8 cellular contexts compared by ENCODE assay signal in the genomic region with DNA sequence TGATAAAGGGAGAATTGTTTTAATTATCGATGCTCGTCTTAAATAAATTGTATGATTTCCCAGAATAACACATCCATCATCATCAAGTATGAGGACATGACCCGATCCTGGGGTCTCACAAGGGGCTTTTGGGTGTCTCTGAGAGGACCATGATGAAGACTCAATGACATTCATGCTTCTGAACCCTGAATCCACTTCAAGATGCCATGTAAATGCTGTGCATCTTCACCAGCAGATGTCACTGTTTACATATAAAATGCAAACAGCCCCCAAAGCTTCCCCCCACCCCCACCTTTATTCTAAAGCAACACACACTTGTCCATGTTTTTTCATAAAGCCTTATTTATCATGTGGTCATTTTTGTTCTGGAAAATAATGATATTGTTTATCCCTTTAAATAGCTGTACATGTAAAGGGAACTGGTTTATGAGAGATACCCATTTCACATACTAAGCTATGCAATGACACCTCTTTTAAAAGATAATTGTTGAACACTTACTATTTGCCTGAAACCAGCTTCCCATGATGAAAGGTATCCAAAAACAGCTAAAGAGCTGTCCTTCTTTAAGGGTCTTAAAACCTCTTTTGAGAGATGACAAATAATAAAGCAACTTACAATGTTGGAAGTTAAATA.
DNase-seq lines count a peak whose midpoint lies in the region; ATAC-seq and TF ChIP-seq lines count a peak whose summit lies in the region.

No MANE protein-coding gene starts in this region.

- H3K36me3 Mint-ChIP-seq in nephron (ENCODE audit: low read depth): no peaks in the 10 kb centered on the region
- no peaks in the 10 kb centered on the region for H3K36me3 Mint-ChIP-seq in T-helper 2 cell treated with Interferon-gamma antibody and Interleukin-4, amounts not matched to agents 5 μg/mL and 100 μg/mL, for 36 hours (ENCODE audit: low read depth)
- no peaks in the 10 kb centered on the region for H3K36me3 Mint-ChIP-seq in activated T-cell treated with anti-CD3 and anti-CD28 coated beads, Interleukin-2, amount 50 U/mL, for 4 hours (ENCODE audit: insufficient read depth)

- peak; percentile 68 to 88 (median 81) for TF ChIP-seq CTCF in nephron (IDR thresholded peaks at IDR 0.05; ENCODE audit: unreplicated experiment in 3 of 3)

- no peak overlapping the region for H3K4me3 Mint-ChIP-seq in nephron
- no peak overlapping the region for H3K4me3 Mint-ChIP-seq in T-helper 2 cell treated with Interferon-gamma antibody and Interleukin-4, amounts not matched to agents 5 μg/mL and 100 μg/mL, for 36 hours
- H3K4me3 Mint-ChIP-seq in activated T-cell treated with anti-CD3 and anti-CD28 coated beads, Interleukin-2, amount 50 U/mL, for 4 hours: no peak overlapping the region

- H3K27me3 Mint-ChIP-seq in nephron (ENCODE audit: low read depth): no peaks in the 10 kb centered on the region
- H3K27me3 Mint-ChIP-seq in T-helper 2 cell treated with Interferon-gamma antibody and Interleukin-4, amounts not matched to agents 5 μg/mL and 100 μg/mL, for 36 hours (ENCODE audit: low read depth): no peaks in the 10 kb centered on the region
- H3K27me3 Mint-ChIP-seq in activated T-cell treated with anti-CD3 and anti-CD28 coated beads, Interleukin-2, amount 50 U/mL, for 4 hours (ENCODE audit: low read depth): peaks cover 3% of the 10 kb centered on the region

- no peaks in the 10 kb centered on the region for H3K9me3 Mint-ChIP-seq in nephron
- no peaks in the 10 kb centered on the region for H3K9me3 Mint-ChIP-seq in T-helper 2 cell treated with Interferon-gamma antibody and Interleukin-4, amounts not matched to agents 5 μg/mL and 100 μg/mL, for 36 hours
- H3K9me3 Mint-ChIP-seq in activated T-cell treated with anti-CD3 and anti-CD28 coated beads, Interleukin-2, amount 50 U/mL, for 4 hours: no peaks in the 10 kb centered on the region

- H3K27ac Mint-ChIP-seq in nephron: peak overlapping the region in 1 of 3 experiments; percentile 28
- no peak overlapping the region for H3K27ac Mint-ChIP-seq in T-helper 2 cell treated with Interferon-gamma antibody and Interleukin-4, amounts not matched to agents 5 μg/mL and 100 μg/mL, for 36 hours

- ATAC-seq in activated T-cell treated with anti-CD3 and anti-CD28 coated beads, Interleukin-2, amount 50 U/mL, for 4 hours: no peak

- no peaks in the 10 kb centered on the region for H3K4me1 Mint-ChIP-seq in nephron
- H3K4me1 Mint-ChIP-seq in T-helper 2 cell treated with Interferon-gamma antibody and Interleukin-4, amounts not matched to agents 5 μg/mL and 100 μg/mL, for 36 hours (ENCODE audit: low read depth): no peaks in the 10 kb centered on the region
- H3K4me1 Mint-ChIP-seq in activated T-cell treated with anti-CD3 and anti-CD28 coated beads, Interleukin-2, amount 50 U/mL, for 4 hours (ENCODE audit: low read depth): no peaks in the 10 kb centered on the region

- DNase-seq in NCI-H2196 (lab: John Stamatoyannopoulos, UW; ENCODE audit: unreplicated experiment): peak; percentile 0
- DNase-seq in NCI-H2196 treated with DMSO at 0.1 percent for 48 hours (lab: John Stamatoyannopoulos, UW; ENCODE audit: unreplicated experiment): no peak
- peak; percentile 62 for DNase-seq in NAMALWA (ENCODE audit: low spot score)
- DNase-seq in dedifferentiated amniotic fluid mesenchymal stem cell (ENCODE audit: extremely low spot score): peak; percentile 23
- no peak for DNase-seq in T-helper 2 cell treated with Interferon-gamma antibody and Interleukin-4, amounts not matched to agents 5 μg/mL and 100 μg/mL, for 36 hours (ENCODE audit: low spot score)
- no peak for DNase-seq in activated T-cell treated with anti-CD3 and anti-CD28 coated beads, Interleukin-2, amount 50 U/mL, for 4 hours
- DNase-seq in stimulated activated naive CD4-positive, alpha-beta T cell treated with Interleukin-2 at 50 U/mL for 16 hours (lab: John Stamatoyannopoulos, UW): no peak

Comparison
In these comparisons a context has a peak if more than half of its experiments do, and no peak if none do; other contexts are left out.
1. DNase-seq: peak in NCI-H2196 (single experiment), NAMALWA (single experiment) and dedifferentiated amniotic fluid mesenchymal stem cell (single experiment); none in NCI-H2196 treated with DMSO at 0.1 percent for 48 hours (single experiment), T-helper 2 cell treated with Interferon-gamma antibody and Interleukin-4, amounts not matched to agents 5 μg/mL and 100 μg/mL, for 36 hours (single experiment), activated T-cell treated with anti-CD3 and anti-CD28 coated beads, Interleukin-2, amount 50 U/mL, for 4 hours (single experiment) and stimulated activated naive CD4-positive, alpha-beta T cell treated with Interleukin-2 at 50 U/mL for 16 hours (single experiment).